27 cellular contexts compared by ENCODE assay signal in genomic region chr3:44415421-44415820, GRCh38.
"Had no signal": no experiment of that assay in that cellular context is flagged by ENCODE, and none has a peak within 500 bp of the region (broad histone marks: within the 10 kb centered on the region; RNA-seq: fewer than 3 reads in every experiment).

No MANE protein-coding gene starts in this region.

- H3K27me3 ChIP-seq: adrenal gland, body of pancreas, breast epithelium, SJCRH30 had no signal

- H3K36me3 ChIP-seq: adrenal gland, breast epithelium, SJCRH30 had no signal

- H3K9me3 ChIP-seq: adrenal gland, body of pancreas, breast epithelium, SJCRH30 had no signal

- H3K4me3 ChIP-seq: adrenal gland, body of pancreas, breast epithelium, PC-9, SJCRH30, SK-N-MC had no signal

- ATAC-seq: activated CD8-positive, alpha-beta T cell treated with anti-CD3 and anti-CD28 coated beads for 36 hours; activated naive CD4-positive, alpha-beta T cell treated with anti-CD3 and anti-CD28 coated beads, Interleukin-2, amount 50 U/mL, for 72 hours; activated T-cell treated with anti-CD3 and anti-CD28 coated beads, Interleukin-2, amount 50 U/mL, for 4 hours; body of pancreas had no signal

- DNase-seq: activated CD4-positive, alpha-beta T cell treated with anti-CD3 and anti-CD28 coated beads, Interleukin-2, amount 10 ng/mL, durations not matched to agents 24 days and 14 days; activated CD4-positive, alpha-beta T cell treated with anti-CD3 and anti-CD28 coated beads, Interleukin-2, amount 50 U/mL, for 4 hours; activated CD8-positive, alpha-beta T cell treated with anti-CD3 and anti-CD28 coated beads for 36 hours; activated gamma-delta T cell treated with Interleukin-2 at 50 U/mL for 16 hours; activated naive CD4-positive, alpha-beta T cell treated with anti-CD3 and anti-CD28 coated beads for 36 hours; activated T-cell treated with anti-CD3 and anti-CD28 coated beads for 4 hours; activated T-cell treated with anti-CD3 and anti-CD28 coated beads, Interleukin-2, amount 50 U/mL, for 4 hours; body of pancreas; MM.1S; MV-4-11; NCI-H1092; NCI-H1436 treated with DMSO at 0.1 percent for 48 hours; NCI-H1694 treated with DMSO at 0.1 percent for 48 hours; NCI-H2029; NCI-H510A; NCI-H526; NCI-H748 treated with DMSO at 0.1 percent for 48 hours; PC-9; SHP77; SJCRH30; T1000 had no signal

- H3K27ac ChIP-seq: adrenal gland, body of pancreas, breast epithelium, KMS-11, PC-9, RWPE1, SJCRH30, SK-N-MC had no signal

- H3K4me1 ChIP-seq: adrenal gland, body of pancreas, breast epithelium, SJCRH30 had no signal
